8 cellular contexts compared by ENCODE assay signal in the genomic region with DNA sequence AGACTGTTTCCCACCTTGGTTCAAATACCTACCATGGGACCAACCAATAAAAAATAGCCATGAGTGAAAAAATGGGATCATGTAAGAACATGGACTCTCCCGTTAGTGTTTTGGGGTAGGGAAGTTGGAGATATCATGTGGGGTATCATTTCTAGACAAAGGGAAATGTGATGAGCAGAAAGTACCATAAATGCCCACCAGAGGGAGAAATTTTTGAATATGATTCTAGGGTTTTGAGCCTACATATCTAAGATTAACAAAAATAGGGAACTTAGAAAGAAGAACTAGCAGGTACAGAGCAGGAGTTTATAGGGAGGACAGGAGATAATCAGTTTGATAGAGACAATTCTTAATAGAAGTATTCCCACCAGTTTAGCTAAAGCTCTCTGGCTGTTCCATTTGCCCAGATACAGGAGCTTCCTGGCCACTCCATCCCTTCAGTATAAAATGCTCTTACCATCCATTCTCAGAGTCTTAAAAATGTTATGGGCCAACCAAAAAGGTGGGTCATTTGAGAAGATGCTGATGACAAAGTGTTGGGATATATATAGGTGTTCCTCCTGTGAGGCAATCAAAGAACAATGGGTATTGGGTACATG. TPM values are rescaled to one million over a fixed set of nuclear protein-coding genes. Genes with fewer than 3 reads are reported as not detected.
DNase-seq lines count a peak whose midpoint lies in the region; ATAC-seq, FAIRE-seq and TF ChIP-seq lines count a peak whose summit lies in the region.

No MANE protein-coding gene starts in this region.

- H3K9me3 ChIP-seq in RWPE2 (ENCODE audit: severe bottlenecking) (no peaks in the 10 kb centered on the region), upper lobe of right lung (no peaks in the 10 kb centered on the region), aorta (ENCODE audit: control insufficient read depth, low read length) (no peaks in the 10 kb centered on the region)

- no peak for DNase-seq in AG09309 (ENCODE audit: low read depth)
- DNase-seq in GM19239 (ENCODE audit: insufficient read length, low spot score) = no peak
- no peak for DNase-seq in RWPE2 (ENCODE audit: low spot score)
- DNase-seq in fibroblast of pulmonary artery (ENCODE audit: low read depth) = peak; percentile 58
- DNase-seq in upper lobe of right lung = no peak
- no peak for DNase-seq in activated gamma-delta T cell treated with Interleukin-2 at 50 U/mL for 16 hours
- DNase-seq in aorta = no peak

- H3K27me3 ChIP-seq in RWPE2 (ENCODE audit: insufficient read depth, poor library complexity, severe bottlenecking) = no peaks in the 10 kb centered on the region
- H3K27me3 ChIP-seq in upper lobe of right lung = no peaks in the 10 kb centered on the region
- H3K27me3 ChIP-seq in aorta (ENCODE audit: control insufficient read depth in 1 of 2, insufficient read depth in 2 of 2, low read length in 1 of 2) = no peaks in the 10 kb centered on the region

- WGBS in aorta, 2 donors = 23 to 32% methylated on average over 1 of the region's 1 CpG

- no peak for ATAC-seq in RWPE2 (ENCODE audit: low read depth)
- ATAC-seq in upper lobe of right lung = peak; percentile 3
- ATAC-seq in HG03469 (IDR thresholded peaks at IDR 0.05; ENCODE audit: unreplicated experiment) = no peak
- ATAC-seq in aorta (ENCODE audit: low FRiP score) = no peak

- peak; percentile 52 for TF ChIP-seq CTCF in AG09309 (IDR thresholded peaks at IDR 0.05; ENCODE audit: control insufficient read depth, insufficient read depth, low read depth, low read length, missing control alignments)
- peak; percentile 76 for TF ChIP-seq CTCF in RWPE2 (IDR thresholded peaks at IDR 0.05; ENCODE audit: poor library complexity, severe bottlenecking)
- peak; percentile 64 for TF ChIP-seq CTCF in fibroblast of pulmonary artery (IDR thresholded peaks at IDR 0.05; ENCODE audit: low read length, missing control alignments)
- peak; percentile 76 for TF ChIP-seq CTCF in upper lobe of right lung (IDR thresholded peaks at IDR 0.05)

- intact Hi-C loops in upper lobe of right lung (cut with DNase I) (loop anchor here (10.0 kb wide), 1 partner anchor 208 kb away; no protein-coding TSS in a partner anchor), aorta (cut with DNase I) (loop anchor here in 1 of 2 donors (10.0 kb wide), 1 partner anchor 1798 kb away; no protein-coding TSS in a partner anchor)

- FAIRE-seq in GM19239 (lab: Jason Lieb, UNC) = peak; percentile 89

- no peaks in the 10 kb centered on the region for H3K36me3 ChIP-seq in RWPE2 (ENCODE audit: low read depth)
- H3K36me3 ChIP-seq in upper lobe of right lung = no peaks in the 10 kb centered on the region
- H3K36me3 ChIP-seq in aorta (ENCODE audit: control insufficient read depth in 1 of 2, insufficient read depth in 2 of 2, low read length in 1 of 2) = no peaks in the 10 kb centered on the region

- H3K27ac ChIP-seq in RWPE2 (ENCODE audit: poor library complexity, severe bottlenecking) (no peak overlapping the region), upper lobe of right lung (no peak overlapping the region), aorta (ENCODE audit: low read depth in 1 of 2, low read length in 2 of 2) (no peak overlapping the region)

- H3K4me3 ChIP-seq in AG09309 (ENCODE audit: control insufficient read depth, low read depth, low read length) (no peak overlapping the region), RWPE2 (ENCODE audit: severe bottlenecking) (no peak overlapping the region), fibroblast of pulmonary artery (replicated peaks; ENCODE audit: low read depth, low read length) (no peak overlapping the region), upper lobe of right lung (no peak overlapping the region), aorta (ENCODE audit: low read length in 2 of 2) (no peak overlapping the region)

- H3K4me1 ChIP-seq in RWPE2 (ENCODE audit: insufficient read depth, poor library complexity, severe bottlenecking) = no peaks in the 10 kb centered on the region
- peaks cover 6% of the 10 kb centered on the region for H3K4me1 ChIP-seq in upper lobe of right lung
- H3K4me1 ChIP-seq in aorta (ENCODE audit: control insufficient read depth in 1 of 2, insufficient read depth in 2 of 2, low read length in 2 of 2) = no peaks in the 10 kb centered on the region

RNA-seq across cellular contexts. Expression of a gene that starts 3.6 kb away (rescaled TPM):
- 15.8 TPM for total RNA-seq in upper lobe of right lung
- 10 to 100 TPM; 10.8 to 19.4 TPM for total RNA-seq in aorta
- 10 to 100 TPM in 1 of 2 donors, 1 to 10 TPM in 1; 9.5 to 14.9 TPM for polyA plus RNA-seq in aorta
